ENCODE assay signal across 8 cellular contexts in genomic region chr9:14320272-14321245, GRCh38. TPM values are rescaled to one million over a fixed set of nuclear protein-coding genes. Genes with fewer than 3 reads are reported as not detected.
A peak's percentile ranks its signal among the peaks of the same experiment; 100 is the strongest.
DNase-seq lines count a peak whose midpoint lies in the region; ATAC-seq, FAIRE-seq and TF ChIP-seq lines count a peak whose summit lies in the region.

No MANE protein-coding gene starts in this region.

- peaks cover 8% of the 10 kb centered on the region; the same call in 1 of the 2 replicates for H3K4me1 ChIP-seq in GM12878 (ENCODE audit: control insufficient read depth, insufficient read depth, low read length)
- H3K4me1 ChIP-seq in left lung, result peaks cover 23 to 53% of the 10 kb centered on the region in 2 donors
- peaks cover 0 to 75% (median 20%) of the 10 kb centered on the region in 4 donors for H3K4me1 ChIP-seq in tibial nerve

- H3K9ac ChIP-seq in GM12878 (ENCODE audit: control insufficient read depth, insufficient read depth, low read length), result no peak overlapping the region

- TF ChIP-seq EP300 in GM12878 (IDR thresholded peaks at IDR 0.05; ENCODE audit: borderline replicate concordance in 1 of 2, control insufficient read depth in 1 of 2, low read depth in 2 of 2, low read length in 2 of 2) (no peak), tibial nerve (IDR thresholded peaks at IDR 0.05) (peak in 1 of 2 donors; percentile 81)

- H3K36me3 ChIP-seq in GM12878 (ENCODE audit: control insufficient read depth in 2 of 2, insufficient read depth in 2 of 2, low read length in 1 of 2) (no peaks in the 10 kb centered on the region), left lung (no peaks in the 10 kb centered on the region), tibial nerve (no peaks in the 10 kb centered on the region)

- ATAC-seq in GM12878, result peak; percentile 10
- ATAC-seq in left lung, result peak; percentile 3
- ATAC-seq in HG02623 (IDR thresholded peaks at IDR 0.05; ENCODE audit: unreplicated experiment), result no peak
- ATAC-seq in HG03439 (IDR thresholded peaks at IDR 0.05; ENCODE audit: unreplicated experiment), result no peak

- H2AFZ ChIP-seq in GM12878 (ENCODE audit: control insufficient read depth, low read depth, low read length), result no peak overlapping the region

- TF ChIP-seq CTCF in GM12878 (IDR thresholded peaks at IDR 0.05 in 2 of 3, conservative IDR thresholded peaks at IDR 0.05 in 1 of 3; ENCODE audit: control insufficient read depth in 2 of 3, extremely low read depth in 1 of 3, insufficient read depth in 1 of 3, low read depth in 3 of 3, low read length in 3 of 3) (no peak), left lung (IDR thresholded peaks at IDR 0.05) (no peak), tibial nerve (IDR thresholded peaks at IDR 0.05) (no peak)

- CTCF ChIA-PET in GM12878 (lab: Yijun Ruan, JAX), result no interaction called here

- H3K4me2 ChIP-seq in GM12878 (ENCODE audit: control insufficient read depth, insufficient read depth), result no peak overlapping the region

- H3K4me3 ChIP-seq in GM12878 (no peak overlapping the region), left lung (peak overlapping the region; percentile 42 to 70), tibial nerve (peak overlapping the region; percentile 44 to 81 (median 68))

- H3K27me3 ChIP-seq in GM12878 (replicated peaks in 1 of 2; ENCODE audit: control insufficient read depth in 2 of 2, insufficient read depth in 2 of 2, low read length in 1 of 2) (peaks cover 0 to 4% of the 10 kb centered on the region in 2 experiments; a peak in 1 of 4 replicates), left lung (peaks cover 0 to 61% of the 10 kb centered on the region in 2 donors), tibial nerve (no peaks in the 10 kb centered on the region)

- RAD21 ChIA-PET in GM12878 (lab: Charles Lee; ENCODE audit: unreplicated experiment), result no interaction called here

- TF ChIP-seq POLR2A in GM12878 (IDR thresholded peaks at IDR 0.05; ENCODE audit: low read depth, low read length) (no peak), tibial nerve (IDR thresholded peaks at IDR 0.05) (no peak)

- POLR2A ChIA-PET in GM12878 (lab: Charles Lee), result interaction anchor here (0.6 kb wide), 1 partner anchor 15 kb away, joined by 3 read pairs; no protein-coding TSS in a partner anchor

- no TSS peak for BruUV-seq in GM12878 (replicated peaks; lab: Mats Ljungman, UMichigan)

- H3K9me3 ChIP-seq in GM12878 (replicated peaks; ENCODE audit: control insufficient read depth, insufficient read depth, low read length), result no peaks in the 10 kb centered on the region
- no peaks in the 10 kb centered on the region for H3K9me3 ChIP-seq in left lung
- H3K9me3 ChIP-seq in tibial nerve, result no peaks in the 10 kb centered on the region

- no peak for FAIRE-seq in GM12878 (lab: Jason Lieb, UNC)

- H3K27ac ChIP-seq in GM12878 (ENCODE audit: control insufficient read depth, insufficient read depth) (no peak overlapping the region), left lung (peak overlapping the region; percentile 93), tibial nerve (peak overlapping the region; percentile 29 to 98 (median 90))

- SMC1A ChIA-PET in GM12878 (lab: Charles Lee; ENCODE audit: uncharacterized antibody, unreplicated experiment), result interaction anchor here (0.6 to 0.7 kb wide), 2 partner anchors 9 to 218 kb away, joined by 3 to 5 read pairs; no protein-coding TSS in a partner anchor

- H4K20me1 ChIP-seq in GM12878 (ENCODE audit: control insufficient read depth, insufficient read depth), result no peaks in the 10 kb centered on the region

- H3K79me2 ChIP-seq in GM12878 (ENCODE audit: control insufficient read depth, insufficient read depth, low read length), result no peaks in the 10 kb centered on the region

- WGBS in GM12878 (ENCODE audit: insufficient coverage, insufficient replicate concordance, low lambda C conversion rate, missing lambda C conversion rate), result 57% methylated on average over 16 of the region's 16 CpGs
- WGBS in tibial nerve, 2 donors, result 13 to 18% methylated on average over 16 of the region's 16 CpGs

- no peak for TF ChIP-seq RAD21 in GM12878 (IDR thresholded peaks at IDR 0.05; ENCODE audit: insufficient read depth, low read depth, low read length)

- in situ Hi-C loops in GM12878 (cut with MboI), result no loop called here

- intact Hi-C loops in GM12878 (cut with micrococcal nuclease; ENCODE audit: unreplicated experiment), result no loop called here
- intact Hi-C loops in left lung (cut with DNase I), result no loop called here

- DNase-seq in EH (ENCODE audit: low read depth), result peak; percentile 91
- DNase-seq in NAMALWA (ENCODE audit: low spot score), result peak; percentile 21
- no peak for DNase-seq in GM12878 (ENCODE audit: low read depth, low spot score)
- no peak for DNase-seq in left lung
- DNase-seq in tibial nerve (ENCODE audit: low spot score in 2 of 2), result no peak
- no peak for DNase-seq in NCI-H2171 (lab: John Stamatoyannopoulos, UW)

TF ChIP-seq in GM12878, 131 proteins besides CTCF, POLR2A, EP300 and RAD21 (continues in another document):
- TF ChIP-seq ZNF592 (IDR thresholded peaks at IDR 0.05) (no peak), IRF4 (IDR thresholded peaks at IDR 0.05; ENCODE audit: low read depth, low read length) (no peak), NBN (IDR thresholded peaks at IDR 0.05) (no peak), NFYA (IDR thresholded peaks at IDR 0.05; ENCODE audit: borderline replicate concordance, low read depth, low read length) (no peak), BMI1 (IDR thresholded peaks at IDR 0.05; ENCODE audit: borderline replicate concordance) (no peak), GATAD2B (conservative IDR thresholded peaks at IDR 0.05; ENCODE audit: low read depth) (no peak), BACH1 (IDR thresholded peaks at IDR 0.05; ENCODE audit: borderline replicate concordance) (no peak), ZNF207 (IDR thresholded peaks at IDR 0.05; ENCODE audit: borderline replicate concordance) (no peak), STAT1 (conservative IDR thresholded peaks at IDR 0.05) (no peak), MTA2 (IDR thresholded peaks at IDR 0.05; ENCODE audit: low read depth) (0 out of 2 replicates have a peak, but pooled peaks have one; percentile 33), IKZF2 (IDR thresholded peaks at IDR 0.05) (peak in 1 of 2 experiments; percentile 48; a peak in 2 of 4 replicates)

RNA-seq across cellular contexts. Expression of gene NFIB, which starts 6.6 kb away (rescaled TPM):
- 0.10 TPM in 1 of 2 replicates, not detected in the other for total RNA-seq in GM12878 (2013; cell fraction: nucleolus; rRNA removed)
- total RNA-seq in GM12878 (2014; rRNA removed) (under 0.01 and 0.11 TPM in 2 replicates), GM12878 (2014; rRNA removed; fragmentation: Illumina TruSeq; extraction: Trizol) (0.04 TPM in 1 of 2 replicates, not detected in the other), GM12878 (2021) (0.16 and 0.18 TPM in 2 replicates), left lung (10 to 100 TPM; 88.8 to 97.9 TPM), tibial nerve (100 to 1,000 TPM in 1 of 4 donors, 10 to 100 TPM in 3; 52.1 to 125 (median 78.1) TPM)
- polyA plus RNA-seq in GM12878 (2011; ENCODE audit: low read depth), result not detected
- polyA plus RNA-seq in GM12878 (2011; rRNA removed) (0.05 and 0.06 TPM in 2 replicates), GM12878 (2014; fragmentation: Illumina TruSeq; extraction: Trizol) (0.01 TPM in 1 of 2 replicates, not detected in the other), GM12878 (2014; fragmentation: Nextera tagmentation; extraction: Ambion mirVana) (not detected), GM12878 (2014; rRNA removed) (not detected in 2 replicates), GM12878 (2016; fragmentation: Nextera tagmentation; extraction: Ambion mirVana) (under 1 TPM; 0.14 to 0.19 TPM)
- polyA plus RNA-seq in GM12878 (2011; cell fraction: cytosol; rRNA removed), result 0.01 and 0.15 TPM in 2 replicates
- 0.10 and 0.27 TPM in 2 replicates for polyA plus RNA-seq in GM12878 (2011; cell fraction: nucleus; rRNA removed)
- polyA plus RNA-seq in GM12878 (2012), result 0.03 and 0.06 TPM in 2 replicates
- polyA minus RNA-seq in GM12878 (2011; rRNA and poly(A)+ RNA removed), result 0.22 TPM in 1 of 2 replicates, not detected in the other
- polyA minus RNA-seq in GM12878 (2011; cell fraction: cytosol; rRNA and poly(A)+ RNA removed), result 0.27 TPM in 1 of 2 replicates, not detected in the other
- polyA minus RNA-seq in GM12878 (2011; cell fraction: nucleus; rRNA and poly(A)+ RNA removed), result 0.36 and 0.48 TPM in 2 replicates

Comparison
In these comparisons a context has a peak if more than half of its experiments do, and no peak if none do; other contexts are left out.
1. DNase-seq: peak in EH (single experiment) and NAMALWA (single experiment); none in GM12878 (single experiment), left lung (0 of 2), tibial nerve (0 of 2) and NCI-H2171 (single experiment).
2. ATAC-seq: peak in GM12878 (single experiment) and left lung (single experiment); none in HG02623 (single experiment) and HG03439 (single experiment).
3. RNA of gene NFIB, which starts 6.6 kb away (total RNA-seq): 88.8 to 97.9 TPM in left lung and 52.1 to 125 TPM in tibial nerve; under 0.01 to 0.18 TPM in GM12878; every median in the first group is over 10 times any median in the second.